In the genomic region with DNA sequence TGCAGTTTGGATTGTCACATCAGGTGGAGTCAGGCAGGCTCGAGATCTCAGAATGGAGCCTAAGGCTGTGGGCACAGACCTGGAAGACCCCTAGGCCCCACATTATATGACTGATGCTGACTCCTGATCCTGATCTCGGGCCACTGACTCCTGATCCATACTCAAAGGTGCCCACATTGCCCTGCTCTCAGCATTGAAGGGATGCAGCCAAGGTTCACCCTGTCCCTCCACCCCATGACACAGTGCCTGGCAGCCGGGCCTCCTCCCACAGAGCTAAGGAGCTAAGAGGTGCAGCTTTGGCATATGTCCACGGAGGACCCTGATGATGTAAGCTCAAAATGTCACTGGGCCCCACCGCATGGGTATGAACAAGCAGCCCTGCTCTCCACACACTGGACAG, we compare ENCODE assay signal across 22 cellular contexts. TPM values are rescaled to one million over a fixed set of nuclear protein-coding genes. Genes with fewer than 3 reads are reported as not detected.
"Had no signal": no experiment of that assay in that cellular context is flagged by ENCODE, and none has a peak within 500 bp of the region (broad histone marks: within the 10 kb centered on the region; RNA-seq: fewer than 3 reads in every experiment).

No MANE protein-coding gene starts in this region.

- DNase-seq: KBM-7, MV-4-11, NCI-H1092, NCI-H1105 treated with DMSO at 0.1 percent for 48 hours, NCI-H1417 treated with DMSO at 0.1 percent for 48 hours, NCI-H146, NCI-H187, NCI-H2029, NCI-H2081 treated with DMSO at 0.1 percent for 48 hours, NCI-H2171, NCI-H226, NCI-H446, NCI-H510A, NCI-H524 treated with DMSO at 0.1 percent for 48 hours, NCI-H69, NCI-H774, RPMI8226, SHP77, SK-N-SH had no signal

- H3K9me3 ChIP-seq: SK-N-SH had no signal

- H3K4me2 ChIP-seq: SK-N-SH had no signal

- H3K9ac ChIP-seq: SK-N-SH had no signal

RNA-seq across cellular contexts. Expression of gene TCERG1L, which starts 36.6 kb away (rescaled TPM):
- total RNA-seq: HT-29, LHCN-M2, MCF 10A had no signal
